ENCODE assay signal across 1 cellular context in genomic region chr10:44457259-44457658, GRCh38.
TF ChIP-seq lines count a peak whose summit lies in the region.

No MANE protein-coding gene starts in this region.

TF ChIP-seq in SK-N-SH, 30 proteins besides CTCF, POLR2A, EP300 and RAD21 (continued from another document):
- no peak for TF ChIP-seq NRF1 (IDR thresholded peaks at IDR 0.05; ENCODE audit: low read depth, low read length)
